Comparison of ENCODE assay signal across 8 cellular contexts in genomic region chr7:148084138-148084537, GRCh38.
DNase-seq lines count a peak whose midpoint lies in the region; ATAC-seq, FAIRE-seq and TF ChIP-seq lines count a peak whose summit lies in the region.

No MANE protein-coding gene starts in this region.

- 4% methylated on average over 3 of the region's 3 CpGs for WGBS in K562 (ENCODE audit: insufficient coverage, low coverage, missing lambda C conversion rate)

- BruUV-seq in K562 (replicated peaks; lab: Mats Ljungman, UMichigan), result no TSS peak

- no peak for FAIRE-seq in K562 (lab: Jason Lieb, UNC)
- FAIRE-seq in keratinocyte (lab: Jason Lieb, UNC), result no peak

- intact Hi-C loops in Right ventricle myocardium inferior (cut with DNase I) (loop anchor here (5.0 kb wide), 1 partner anchor 837 kb away; no protein-coding TSS in a partner anchor), K562 (cut with micrococcal nuclease) (loop anchor here (10.0 kb wide), 1 partner anchor 839 kb away; no protein-coding TSS in a partner anchor), tibial artery (cut with DNase I; ENCODE audit: low total_unique reads) (no loop called here)

- H3K27ac ChIP-seq in cardiac muscle cell, result no peak overlapping the region
- H3K27ac ChIP-seq in K562 (ENCODE audit: extremely low read depth, low read depth, low read length), result no peak overlapping the region
- H3K27ac ChIP-seq in keratinocyte (ENCODE audit: control insufficient read depth, insufficient read depth, low read length), result no peak overlapping the region
- no peak overlapping the region for H3K27ac ChIP-seq in tibial artery

- H3K4me1 ChIP-seq in cardiac muscle cell (ENCODE audit: low read depth) (no peaks in the 10 kb centered on the region), K562 (replicated peaks in 1 of 2; ENCODE audit: control insufficient read depth in 2 of 2, insufficient read depth in 2 of 2, low read length in 2 of 2) (no peaks in the 10 kb centered on the region), keratinocyte (ENCODE audit: control insufficient read depth, extremely low read depth, insufficient read depth, low read length) (no peaks in the 10 kb centered on the region), tibial artery (peaks cover 0 to 19% (median 2%) of the 10 kb centered on the region in 4 donors)

- POLR2A ChIA-PET in K562 (lab: Yijun Ruan, JAX), result no interaction called here

- H2AFZ ChIP-seq in K562 (ENCODE audit: low read depth, low read length) (no peak overlapping the region), keratinocyte (ENCODE audit: control insufficient read depth, low read length) (no peak overlapping the region)

- no peaks in the 10 kb centered on the region for H3K79me2 ChIP-seq in K562 (ENCODE audit: control insufficient read depth, insufficient read depth, low read length)
- no peaks in the 10 kb centered on the region for H3K79me2 ChIP-seq in keratinocyte (ENCODE audit: control insufficient read depth, insufficient read depth, low read length)

- no peak overlapping the region for H3K4me3 ChIP-seq in cardiac muscle cell
- no peak overlapping the region for H3K4me3 ChIP-seq in K562
- H3K4me3 ChIP-seq in keratinocyte (ENCODE audit: control insufficient read depth in 2 of 3, extremely low read depth in 1 of 3, insufficient read depth in 2 of 3, low read depth in 1 of 3, low read length in 3 of 3), result no peak overlapping the region
- no peak overlapping the region for H3K4me3 ChIP-seq in tibial artery

- H3K9ac ChIP-seq in K562 (ENCODE audit: insufficient read depth in 1 of 2, low read depth in 2 of 2, low read length in 2 of 2) (no peak overlapping the region), keratinocyte (ENCODE audit: control insufficient read depth, extremely low read depth, insufficient read depth, low read length) (no peak overlapping the region)

- DNase-seq in cardiac muscle cell (ENCODE audit: low read depth in 1 of 2, low spot score in 1 of 2) (peak; percentile 68 to 77), Right ventricle myocardium inferior (ENCODE audit: missing footprints) (no peak), NCI-H524 (lab: John Stamatoyannopoulos, UW) (peak; percentile 52 to 68), K562 (ENCODE audit: extremely low read depth in 1 of 4, low spot score in 3 of 4) (peak; percentile 14 to 57 (median 24)), keratinocyte (ENCODE audit: low read depth, low spot score) (no peak), tibial artery (no peak)

- H3K36me3 ChIP-seq in cardiac muscle cell (no peaks in the 10 kb centered on the region), K562 (ENCODE audit: control insufficient read depth, insufficient read depth, low read length) (no peaks in the 10 kb centered on the region), keratinocyte (ENCODE audit: control insufficient read depth in 2 of 2, extremely low read depth in 1 of 2, insufficient read depth in 2 of 2, low read length in 2 of 2) (no peaks in the 10 kb centered on the region), tibial artery (no peaks in the 10 kb centered on the region)

- in situ Hi-C loops in K562 (cut with MboI), result no loop called here

- CTCF ChIA-PET in K562 (lab: Yijun Ruan, JAX; ENCODE audit: low intra/inter-chr PET ratio), result no interaction called here

- dilution Hi-C loops in keratinocyte (cut with MboI; ENCODE audit: extremely low pct_ligation_motif_present, low sequenced_read_pairs), result no loop called here

- peak; percentile 56 to 75 for TF ChIP-seq RAD21 in K562 (CRISPR knock-in tag; conservative IDR thresholded peaks at IDR 0.05 in 1 of 2, IDR thresholded peaks at IDR 0.05 in 1 of 2)

- no peaks in the 10 kb centered on the region for H3K27me3 ChIP-seq in cardiac muscle cell
- H3K27me3 ChIP-seq in K562 (ENCODE audit: control insufficient read depth in 2 of 2, insufficient read depth in 2 of 2, low read length in 2 of 2), result no peaks in the 10 kb centered on the region
- no peaks in the 10 kb centered on the region for H3K27me3 ChIP-seq in keratinocyte (ENCODE audit: control insufficient read depth, extremely low read depth, insufficient read depth, low read length)
- H3K27me3 ChIP-seq in tibial artery, result no peaks in the 10 kb centered on the region

- TF ChIP-seq POLR2A in K562 (conservative IDR thresholded peaks at IDR 0.05), result no peak

- TF ChIP-seq EP300 in K562 (IDR thresholded peaks at IDR 0.05; ENCODE audit: low read length), result no peak

- TF ChIP-seq CTCF in cardiac muscle cell (IDR thresholded peaks at IDR 0.05; ENCODE audit: low read depth, low read length) (peak; percentile 63), K562 (IDR thresholded peaks at IDR 0.05 in 2 of 3, conservative IDR thresholded peaks at IDR 0.05 in 1 of 3; ENCODE audit: insufficient read depth in 2 of 3, low read depth in 1 of 3, low read length in 3 of 3) (peak; percentile 29 to 57 (median 54); a peak in 4 of 6 replicates), keratinocyte (optimal IDR thresholded peaks at IDR 0.05 in 1 of 3, IDR thresholded peaks at IDR 0.05 in 1 of 3, conservative IDR thresholded peaks at IDR 0.05 in 1 of 3; ENCODE audit: extremely low read depth in 1 of 3, insufficient read depth in 2 of 3, low read length in 3 of 3) (peak in 2 of 3 experiments; percentile 9 to 53), tibial artery (IDR thresholded peaks at IDR 0.05) (peak; percentile 49 to 52)

- no peaks in the 10 kb centered on the region for H3K9me3 ChIP-seq in cardiac muscle cell (ENCODE audit: low read depth)
- H3K9me3 ChIP-seq in K562 (replicated peaks; ENCODE audit: control insufficient read depth, insufficient read depth, low read depth, low read length), result no peaks in the 10 kb centered on the region
- no peaks in the 10 kb centered on the region for H3K9me3 ChIP-seq in keratinocyte (ENCODE audit: control insufficient read depth, low read depth, low read length)
- no peaks in the 10 kb centered on the region for H3K9me3 ChIP-seq in tibial artery

- H3K9me1 ChIP-seq in K562 (ENCODE audit: control insufficient read depth, insufficient read depth, low read length), result no peaks in the 10 kb centered on the region
- H3K9me1 ChIP-seq in keratinocyte (ENCODE audit: control insufficient read depth, extremely low read depth, insufficient read depth, low read length), result no peaks in the 10 kb centered on the region

- ATAC-seq in Right ventricle myocardium inferior (no peak), HG03378 (IDR thresholded peaks at IDR 0.05; ENCODE audit: unreplicated experiment) (peak; percentile 84), K562 (peak; percentile 80), HG02571 (IDR thresholded peaks at IDR 0.05; ENCODE audit: unreplicated experiment) (no peak)

- H4K20me1 ChIP-seq in K562 (replicated peaks; ENCODE audit: control insufficient read depth, insufficient read depth, low read length) (no peaks in the 10 kb centered on the region), keratinocyte (ENCODE audit: control insufficient read depth, extremely low read depth, insufficient read depth, low read length) (no peaks in the 10 kb centered on the region)

- H3K4me2 ChIP-seq in K562 (ENCODE audit: insufficient read depth, low read length) (no peak overlapping the region), keratinocyte (ENCODE audit: control insufficient read depth, extremely low read depth, insufficient read depth, low read depth, low read length) (no peak overlapping the region)

TF ChIP-seq in K562, 482 proteins besides CTCF, POLR2A, EP300 and RAD21:
- no peak for TF ChIP-seq SPI1 (IDR thresholded peaks at IDR 0.05; ENCODE audit: borderline replicate concordance, low read depth, low read length)
- TF ChIP-seq STAG1 (CRISPR knock-in tag; IDR thresholded peaks at IDR 0.05; ENCODE audit: borderline replicate concordance), result peak; percentile 44; the same call in 1 of the 2 replicates
- TF ChIP-seq SMC3 (conservative IDR thresholded peaks at IDR 0.05; ENCODE audit: insufficient read depth, low read depth, low read length), result peak; percentile 46; the same call in 1 of the 2 replicates
- no peak for TF ChIP-seq PTRF (tag; IDR thresholded peaks at IDR 0.05)

Comparison
In these comparisons a context has a peak if more than half of its experiments do, and no peak if none do; other contexts are left out.
1. DNase-seq: peak in cardiac muscle cell (2 of 2), NCI-H524 (2 of 2) and K562 (4 of 4); none in Right ventricle myocardium inferior (single experiment), keratinocyte (single experiment) and tibial artery (0 of 2).
2. ATAC-seq: peak in HG03378 (single experiment) and K562 (single experiment); none in Right ventricle myocardium inferior (single experiment) and HG02571 (single experiment).
3. Peak in every context shown above with its lines, with median percentiles within 50 percentile points of each other: CTCF ChIP-seq.